ENCODE assay signal across 16 cellular contexts in the genomic region with DNA sequence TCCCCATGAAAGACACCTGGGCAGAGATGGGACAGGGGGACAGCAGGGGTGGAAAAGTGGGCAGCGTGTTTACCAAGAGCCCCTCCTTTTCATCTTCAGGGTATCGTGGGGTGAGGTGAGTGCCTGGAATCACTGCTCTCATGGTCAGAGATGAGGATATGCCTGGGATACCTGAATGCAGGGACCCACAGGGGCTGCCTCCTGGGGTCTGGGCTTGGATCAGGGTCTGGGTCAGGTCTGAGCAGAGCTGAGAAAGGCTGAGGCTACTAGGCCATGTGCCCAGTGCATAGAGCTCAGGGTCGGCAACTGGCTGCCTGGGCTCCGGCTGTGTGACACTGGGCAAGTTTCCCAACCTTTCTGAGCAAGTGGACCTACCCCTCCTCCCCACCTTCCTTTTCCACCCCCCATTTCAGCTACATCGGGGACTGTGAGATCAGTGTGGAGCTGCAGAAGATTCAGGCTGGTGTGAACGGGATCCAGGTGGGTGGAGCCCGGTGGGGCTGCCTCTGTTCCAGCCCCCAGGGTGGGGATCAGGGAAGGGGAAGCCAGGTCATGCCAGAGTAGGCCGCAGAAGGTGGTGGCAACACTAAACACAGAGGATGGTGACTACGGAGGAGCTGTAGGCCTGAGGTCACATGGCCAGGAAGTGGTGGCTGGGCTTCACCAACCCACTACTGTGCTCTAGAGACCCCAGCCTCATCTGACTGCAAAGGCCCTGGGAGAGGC.
"Had no signal": no experiment of that assay in that cellular context is flagged by ENCODE, and none has a peak within 500 bp of the region (broad histone marks: within the 10 kb centered on the region; RNA-seq: fewer than 3 reads in every experiment).

No MANE protein-coding gene starts in this region.

- H3K27ac ChIP-seq: brain microvascular endothelial cell, neutrophil had no signal

- H3K36me3 Mint-ChIP-seq: activated naive CD8-positive, alpha-beta T cell treated with anti-CD3 and anti-CD28 coated beads, Interleukin-2, amount 10 ng/mL, durations not matched to agents 7 days and 5 days; naive thymus-derived CD4-positive, alpha-beta T cell had no signal

- ATAC-seq: activated CD8-positive, alpha-beta T cell treated with anti-CD3 and anti-CD28 coated beads for 36 hours; naive thymus-derived CD4-positive, alpha-beta T cell had no signal

- H3K36me3 ChIP-seq: brain microvascular endothelial cell, neutrophil had no signal

- H3K27me3 Mint-ChIP-seq: activated CD8-positive, alpha-beta T cell treated with anti-CD3 and anti-CD28 coated beads for 36 hours had no signal

- H3K9me3 ChIP-seq: neutrophil had no signal

- H3K27ac Mint-ChIP-seq: activated CD8-positive, alpha-beta T cell treated with anti-CD3 and anti-CD28 coated beads for 36 hours; activated naive CD8-positive, alpha-beta T cell treated with anti-CD3 and anti-CD28 coated beads, Interleukin-2, amount 10 ng/mL, durations not matched to agents 7 days and 5 days; naive thymus-derived CD4-positive, alpha-beta T cell; stimulated activated naive CD8-positive, alpha-beta T cell treated with anti-CD3 and anti-CD28 coated beads, Interleukin-15, Interleukin-2, amounts not matched to agents 100 ng/mL and 50 ng/mL, for 24 hours had no signal

- DNase-seq: activated CD8-positive, alpha-beta T cell treated with anti-CD3 and anti-CD28 coated beads for 36 hours; activated naive CD4-positive, alpha-beta T cell; activated naive CD8-positive, alpha-beta T cell treated with anti-CD3 and anti-CD28 coated beads, Interleukin-2, amount 10 ng/mL, durations not matched to agents 7 days and 5 days; activated T-cell treated with anti-CD3 and anti-CD28 coated beads for 4 hours; brain microvascular endothelial cell; effector memory CD4-positive, alpha-beta T cell; foreskin melanocyte; kidney glomerular epithelial cell; mammary epithelial cell; small intestine; stimulated activated CD4-positive, alpha-beta T cell treated with anti-CD3 and anti-CD28 coated beads, Interleukin-4, amount 100 ng/mL, for 4 hours; stimulated activated CD8-positive, alpha-beta memory T cell treated with anti-CD3 and anti-CD28 coated beads, Interleukin-4, amount 100 ng/mL, for 48 hours; SW 1271 had no signal

- H3K9me3 Mint-ChIP-seq: activated CD8-positive, alpha-beta T cell treated with anti-CD3 and anti-CD28 coated beads for 36 hours; activated naive CD8-positive, alpha-beta T cell treated with anti-CD3 and anti-CD28 coated beads, Interleukin-2, amount 10 ng/mL, durations not matched to agents 7 days and 5 days; naive thymus-derived CD4-positive, alpha-beta T cell; stimulated activated naive CD8-positive, alpha-beta T cell treated with anti-CD3 and anti-CD28 coated beads, Interleukin-15, Interleukin-2, amounts not matched to agents 100 ng/mL and 50 ng/mL, for 24 hours had no signal

- H3K4me3 Mint-ChIP-seq: activated CD8-positive, alpha-beta T cell treated with anti-CD3 and anti-CD28 coated beads for 36 hours; activated naive CD8-positive, alpha-beta T cell treated with anti-CD3 and anti-CD28 coated beads, Interleukin-2, amount 10 ng/mL, durations not matched to agents 7 days and 5 days; naive thymus-derived CD4-positive, alpha-beta T cell; stimulated activated naive CD8-positive, alpha-beta T cell treated with anti-CD3 and anti-CD28 coated beads, Interleukin-15, Interleukin-2, amounts not matched to agents 100 ng/mL and 50 ng/mL, for 24 hours had no signal

- H3K27me3 ChIP-seq: brain microvascular endothelial cell, neutrophil had no signal
